In genomic region chr5:44727100-44727499, GRCh38 we compare ENCODE assay signal across 15 cellular contexts.
DNase-seq lines count a peak whose midpoint lies in the region; ATAC-seq and TF ChIP-seq lines count a peak whose summit lies in the region.
"Had no signal": no experiment of that assay in that cellular context is flagged by ENCODE, and none has a peak within 500 bp of the region (broad histone marks: within the 10 kb centered on the region; RNA-seq: fewer than 3 reads in every experiment).

No MANE protein-coding gene starts in this region.

- peak overlapping the region; percentile 4; the same call in 1 of the 2 replicates for H2AFZ ChIP-seq in GM23338
- H2AFZ ChIP-seq in neural progenitor cell (replicated peaks), result no peak overlapping the region
- H2AFZ ChIP-seq in mesenchymal stem cell (ENCODE audit: low read depth, low read length), result no peak overlapping the region

- CTCF ChIA-PET in WTC11 (lab: Charles Lee), result interaction anchor here (1.6 kb wide), 1 partner anchor 9 kb away, joined by 4 read pairs; no protein-coding TSS in a partner anchor

- H3K4me3 ChIP-seq in GM23338 (no peak overlapping the region), neural progenitor cell (no peak overlapping the region), esophagus muscularis mucosa (no peak overlapping the region), aorta (ENCODE audit: low read length in 2 of 2) (no peak overlapping the region), mesenchymal stem cell (ENCODE audit: insufficient read depth in 1 of 2, low read depth in 1 of 2, low read length in 2 of 2) (no peak overlapping the region)
- H3K4me3 ChIP-seq: BLaER1 treated with 17β-estradiol and CSF1 and Interleukin-3, amounts not matched to agents 10 nM and 100 nM; HAP-1 had no signal

- H3K18ac ChIP-seq in mesenchymal stem cell (ENCODE audit: low read depth in 1 of 2, low read length in 2 of 2), result no peak overlapping the region

- H4K91ac ChIP-seq in mesenchymal stem cell (ENCODE audit: low read length), result no peak overlapping the region

- H3K79me2 ChIP-seq in GM23338 (replicated peaks; ENCODE audit: insufficient read depth) (no peaks in the 10 kb centered on the region), neural progenitor cell (ENCODE audit: low read depth) (no peaks in the 10 kb centered on the region)

- H3K36me3 ChIP-seq in GM23338 (ENCODE audit: insufficient read depth) (no peaks in the 10 kb centered on the region), neural progenitor cell (no peaks in the 10 kb centered on the region), esophagus muscularis mucosa (no peaks in the 10 kb centered on the region), aorta (ENCODE audit: control insufficient read depth in 1 of 2, insufficient read depth in 2 of 2, low read length in 1 of 2) (no peaks in the 10 kb centered on the region), mesenchymal stem cell (ENCODE audit: control insufficient read depth in 1 of 2, insufficient read depth in 2 of 2, low read depth in 1 of 2, low read length in 2 of 2) (no peaks in the 10 kb centered on the region)
- H3K36me3 ChIP-seq: BLaER1 treated with 17β-estradiol and CSF1 and Interleukin-3, amounts not matched to agents 10 nM and 100 nM; HAP-1 had no signal

- H2BK12ac ChIP-seq in mesenchymal stem cell (ENCODE audit: low read length in 2 of 2), result no peak overlapping the region

- H3K4ac ChIP-seq in mesenchymal stem cell (ENCODE audit: low read depth in 1 of 2, low read length in 2 of 2), result no peak overlapping the region

- TF ChIP-seq CTCF in GM23338 (conservative IDR thresholded peaks at IDR 0.05; ENCODE audit: low read depth in 2 of 2) (no peak; a peak in 1 of 4 replicates), WTC11 (IDR thresholded peaks at IDR 0.05) (no peak), neural progenitor cell (IDR thresholded peaks at IDR 0.05) (peak; percentile 20), esophagus muscularis mucosa (IDR thresholded peaks at IDR 0.05) (no peak)

- H3K9ac ChIP-seq in neural progenitor cell (no peak overlapping the region), mesenchymal stem cell (ENCODE audit: low read length) (no peak overlapping the region)
- H3K9ac ChIP-seq: BLaER1 treated with 17β-estradiol and CSF1 and Interleukin-3, amounts not matched to agents 10 nM and 100 nM had no signal

- H3K9me2 ChIP-seq in GM23338 (ENCODE audit: insufficient read depth), result no peaks in the 10 kb centered on the region

- peak; percentile 64 for ATAC-seq in GM23338
- peak; percentile 60 for ATAC-seq in WTC11
- no peak for ATAC-seq in HG03280 (IDR thresholded peaks at IDR 0.05; ENCODE audit: unreplicated experiment)
- ATAC-seq in aorta (ENCODE audit: low FRiP score), result no peak
- ATAC-seq: HepG2 had no signal

- H3K27me3 ChIP-seq in GM23338 (ENCODE audit: insufficient read depth) (no peaks in the 10 kb centered on the region), neural progenitor cell (no peaks in the 10 kb centered on the region), esophagus muscularis mucosa (no peaks in the 10 kb centered on the region), aorta (ENCODE audit: control insufficient read depth in 1 of 2, insufficient read depth in 2 of 2, low read length in 1 of 2) (no peaks in the 10 kb centered on the region), mesenchymal stem cell (ENCODE audit: control insufficient read depth in 1 of 2, insufficient read depth in 1 of 2, low read length in 2 of 2) (no peaks in the 10 kb centered on the region)
- H3K27me3 ChIP-seq: BLaER1 treated with 17β-estradiol and CSF1 and Interleukin-3, amounts not matched to agents 10 nM and 100 nM had no signal

- intact Hi-C loops in esophagus muscularis mucosa (cut with DNase I) (no loop called here), aorta (cut with DNase I) (no loop called here)

- H2BK15ac ChIP-seq in mesenchymal stem cell (ENCODE audit: low read depth, poor library complexity, severe bottlenecking), result no peak overlapping the region

- peaks cover 15% of the 10 kb centered on the region; the same call in 2 of the 3 replicates for H3K4me1 Mint-ChIP-seq in GM23338
- peaks cover 26% of the 10 kb centered on the region for H3K4me1 Mint-ChIP-seq in WTC11
- H3K4me1 Mint-ChIP-seq in neural progenitor cell, result peaks cover 5% of the 10 kb centered on the region
- H3K4me1 Mint-ChIP-seq: CD4-positive, CD25-positive, alpha-beta regulatory T cell had no signal

- TF ChIP-seq POLR2A in esophagus muscularis mucosa (IDR thresholded peaks at IDR 0.05; ENCODE audit: low read depth), result no peak

- H3K9me3 ChIP-seq in neural progenitor cell (ENCODE audit: low read depth) (peaks cover 4% of the 10 kb centered on the region), esophagus muscularis mucosa (no peaks in the 10 kb centered on the region), aorta (ENCODE audit: control insufficient read depth, low read length) (no peaks in the 10 kb centered on the region), mesenchymal stem cell (ENCODE audit: control insufficient read depth, low read length) (no peaks in the 10 kb centered on the region)

- H3K4me2 ChIP-seq in GM23338 (no peak overlapping the region), neural progenitor cell (no peak overlapping the region), mesenchymal stem cell (ENCODE audit: low read length, poor library complexity, severe bottlenecking) (no peak overlapping the region)
- H3K4me2 ChIP-seq: BLaER1 treated with 17β-estradiol and CSF1 and Interleukin-3, amounts not matched to agents 10 nM and 100 nM had no signal

- H3K4me1 ChIP-seq in GM23338 (ENCODE audit: insufficient read depth), result peaks cover 5% of the 10 kb centered on the region; the same call in 1 of the 2 replicates
- peaks cover 10% of the 10 kb centered on the region for H3K4me1 ChIP-seq in neural progenitor cell
- no peaks in the 10 kb centered on the region for H3K4me1 ChIP-seq in esophagus muscularis mucosa
- H3K4me1 ChIP-seq in aorta (ENCODE audit: control insufficient read depth in 1 of 2, insufficient read depth in 2 of 2, low read length in 2 of 2), result no peaks in the 10 kb centered on the region
- no peaks in the 10 kb centered on the region for H3K4me1 ChIP-seq in mesenchymal stem cell (ENCODE audit: control insufficient read depth, insufficient read depth, low read depth, low read length)
- H3K4me1 ChIP-seq: BLaER1 treated with 17β-estradiol and CSF1 and Interleukin-3, amounts not matched to agents 10 nM and 100 nM had no signal

- no peak overlapping the region for H2BK120ac ChIP-seq in mesenchymal stem cell (ENCODE audit: low read depth, low read length)

- no peak for TF ChIP-seq EP300 in esophagus muscularis mucosa (IDR thresholded peaks at IDR 0.05)

- no peak overlapping the region for H4K8ac ChIP-seq in mesenchymal stem cell (ENCODE audit: low read length)

- H3K27me3 Mint-ChIP-seq in GM23338 (ENCODE audit: insufficient read depth, low read depth, poor library complexity), result peaks cover 2% of the 10 kb centered on the region
- no peaks in the 10 kb centered on the region for H3K27me3 Mint-ChIP-seq in WTC11 (ENCODE audit: low read depth)
- H3K27me3 Mint-ChIP-seq in neural progenitor cell (ENCODE audit: insufficient read depth, low read depth), result no peaks in the 10 kb centered on the region
- H3K27me3 Mint-ChIP-seq: CD4-positive, CD25-positive, alpha-beta regulatory T cell had no signal

- H3K4me3 Mint-ChIP-seq in GM23338 (no peak overlapping the region), WTC11 (no peak overlapping the region), neural progenitor cell (no peak overlapping the region)
- H3K4me3 Mint-ChIP-seq: CD4-positive, CD25-positive, alpha-beta regulatory T cell had no signal

- no peak overlapping the region for H3K27ac Mint-ChIP-seq in GM23338
- peak overlapping the region; percentile 79 for H3K27ac Mint-ChIP-seq in WTC11
- H3K27ac Mint-ChIP-seq in neural progenitor cell, result no peak overlapping the region
- H3K27ac Mint-ChIP-seq: CD4-positive, CD25-positive, alpha-beta regulatory T cell had no signal

- H3K14ac ChIP-seq in mesenchymal stem cell (ENCODE audit: low read length in 2 of 2), result no peak overlapping the region

- 0 out of 3 replicates have a peak, but pooled peaks cover 2% of the 10 kb centered on the region for H3K36me3 Mint-ChIP-seq in GM23338 (ENCODE audit: low read depth)
- H3K36me3 Mint-ChIP-seq in WTC11, result peaks cover 6% of the 10 kb centered on the region
- no peaks in the 10 kb centered on the region for H3K36me3 Mint-ChIP-seq in neural progenitor cell
- H3K36me3 Mint-ChIP-seq: CD4-positive, CD25-positive, alpha-beta regulatory T cell had no signal

- H3F3A ChIP-seq in GM23338 (replicated peaks; ENCODE audit: low read depth), result no peaks in the 10 kb centered on the region
- no peaks in the 10 kb centered on the region for H3F3A ChIP-seq in neural progenitor cell (ENCODE audit: low read depth)

- H2BK5ac ChIP-seq in mesenchymal stem cell (ENCODE audit: low read depth, low read length, poor library complexity, severe bottlenecking), result no peak overlapping the region

- H4K20me1 ChIP-seq in GM23338 (replicated peaks; ENCODE audit: insufficient read depth) (no peaks in the 10 kb centered on the region), neural progenitor cell (ENCODE audit: low read depth) (no peaks in the 10 kb centered on the region)
- H4K20me1 ChIP-seq: BLaER1 treated with 17β-estradiol and CSF1 and Interleukin-3, amounts not matched to agents 10 nM and 100 nM had no signal

- H3K27ac ChIP-seq in GM23338 (ENCODE audit: low read depth) (no peak overlapping the region), neural progenitor cell (no peak overlapping the region), esophagus muscularis mucosa (replicated peaks in 1 of 4) (no peak overlapping the region), aorta (ENCODE audit: low read depth in 1 of 2, low read length in 2 of 2) (no peak overlapping the region), mesenchymal stem cell (ENCODE audit: low read length, poor library complexity, severe bottlenecking) (no peak overlapping the region)
- H3K27ac ChIP-seq: BLaER1 treated with 17β-estradiol and CSF1 and Interleukin-3, amounts not matched to agents 10 nM and 100 nM had no signal

- H2AK5ac ChIP-seq in mesenchymal stem cell (ENCODE audit: low read length, severe bottlenecking), result no peak overlapping the region

- H3K79me1 ChIP-seq in mesenchymal stem cell (replicated peaks; ENCODE audit: low read length, poor library complexity, severe bottlenecking), result no peaks in the 10 kb centered on the region

- DNase-seq in GM23338 (ENCODE audit: low spot score) (peak; percentile 51), WTC11 (ENCODE audit: low spot score) (no peak), iPS-NIHi7 (ENCODE audit: extremely low spot score) (peak; percentile 15), neural progenitor cell (ENCODE audit: low spot score) (peak; percentile 6), esophagus muscularis mucosa (ENCODE audit: extremely low spot score) (no peak), aorta (no peak), mesenchymal stem cell (no peak)
- DNase-seq: ACHN; CD4-positive, CD25-positive, alpha-beta regulatory T cell; DMS53; GOT3 had no signal

- H3K23ac ChIP-seq in mesenchymal stem cell (ENCODE audit: low read length in 2 of 2), result no peak overlapping the region

- H3K9me3 Mint-ChIP-seq in GM23338, result peaks cover 9% of the 10 kb centered on the region; the same call in 2 of the 3 replicates
- peaks cover 8% of the 10 kb centered on the region for H3K9me3 Mint-ChIP-seq in WTC11
- H3K9me3 Mint-ChIP-seq in neural progenitor cell, result peaks cover 2% of the 10 kb centered on the region

- 38% methylated on average over 1 of the region's 1 CpG for WGBS in esophagus muscularis mucosa
- WGBS in aorta, 2 donors, result 55 to 76% methylated on average over 1 of the region's 1 CpG
- 25% methylated on average over 1 of the region's 1 CpG for WGBS in mesenchymal stem cell

- POLR2A ChIA-PET in WTC11 (lab: Charles Lee), result no interaction called here

Comparison
In these comparisons a context has a peak if more than half of its experiments do, and no peak if none do; other contexts are left out.
1. ATAC-seq: peak in GM23338 (single experiment) and WTC11 (single experiment); none in HG03280 (single experiment) and aorta (single experiment).
2. DNase-seq: peak in GM23338 (single experiment), iPS-NIHi7 (single experiment) and neural progenitor cell (single experiment); none in WTC11 (single experiment), esophagus muscularis mucosa (single experiment), aorta (0 of 2) and mesenchymal stem cell (single experiment).